In the genomic region with DNA sequence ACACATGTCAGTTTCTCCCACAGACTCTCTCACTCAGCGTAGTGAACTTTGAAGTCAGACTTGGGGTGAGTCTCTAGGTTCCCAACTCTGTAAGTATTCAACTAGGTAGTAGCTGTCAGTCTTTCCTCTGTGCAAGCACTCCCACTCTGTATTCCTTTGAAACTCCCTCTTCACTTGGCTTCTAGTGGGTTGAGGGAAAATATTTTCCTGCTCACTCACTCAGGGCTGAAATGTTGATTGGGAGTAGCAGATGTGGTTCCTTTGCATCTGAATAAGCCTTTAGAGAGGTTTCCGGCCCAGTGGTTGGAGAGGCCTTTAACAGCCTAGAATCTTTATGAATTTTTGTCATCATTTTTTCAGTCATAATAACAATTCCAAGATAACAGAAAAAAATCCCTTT, we compare ENCODE assay signal across 20 cellular contexts.
"Had no signal": no experiment of that assay in that cellular context is flagged by ENCODE, and none has a peak within 500 bp of the region (broad histone marks: within the 10 kb centered on the region; RNA-seq: fewer than 3 reads in every experiment).

No MANE protein-coding gene starts in this region.

- H3K4me1 ChIP-seq: adrenal gland, body of pancreas, colonic mucosa had no signal

- H3K36me3 ChIP-seq: adrenal gland, colonic mucosa, esophagus muscularis mucosa, neural progenitor cell, thoracic aorta had no signal

- H3K9ac ChIP-seq: neural progenitor cell, parathyroid adenoma had no signal

- H3K36me3 Mint-ChIP-seq: naive B cell; stimulated activated effector memory CD8-positive, alpha-beta T cell treated with anti-CD3 and anti-CD28 coated beads, Interleukin-12 subunit alpha, Interleukin-12 subunit beta, amount 100 ng/mL, for 72 hours had no signal

- H3K4me3 Mint-ChIP-seq: activated B cell treated with CpG ODN at 0.5 μM for 24 hours; activated CD8-positive, alpha-beta T cell treated with anti-CD3 and anti-CD28 coated beads for 36 hours; activated T-cell treated with anti-CD3 and anti-CD28 coated beads, Interleukin-2, amount 50 U/mL, for 4 hours; naive B cell; neural progenitor cell; stimulated activated effector memory CD8-positive, alpha-beta T cell treated with anti-CD3 and anti-CD28 coated beads, Interleukin-12 subunit alpha, Interleukin-12 subunit beta, amount 100 ng/mL, for 72 hours; T-helper 1 cell treated with Interleukin-12 subunit alpha and Interleukin-12 subunit beta and Interleukin-4 antibody, amounts not matched to agents 30 μg/mL and 1 μg/mL, for 36 hours had no signal

- H3K9me3 Mint-ChIP-seq: activated B cell treated with CpG ODN at 0.5 μM for 24 hours; activated CD8-positive, alpha-beta T cell treated with anti-CD3 and anti-CD28 coated beads for 36 hours; activated T-cell treated with anti-CD3 and anti-CD28 coated beads, Interleukin-2, amount 50 U/mL, for 4 hours; naive B cell; neural progenitor cell; stimulated activated effector memory CD8-positive, alpha-beta T cell treated with anti-CD3 and anti-CD28 coated beads, Interleukin-12 subunit alpha, Interleukin-12 subunit beta, amount 100 ng/mL, for 72 hours; T-helper 1 cell treated with Interleukin-12 subunit alpha and Interleukin-12 subunit beta and Interleukin-4 antibody, amounts not matched to agents 30 μg/mL and 1 μg/mL, for 36 hours had no signal

- H3K27me3 ChIP-seq: adrenal gland, body of pancreas, colonic mucosa, esophagus muscularis mucosa, neural progenitor cell had no signal

- H3K27ac Mint-ChIP-seq: activated B cell treated with CpG ODN at 0.5 μM for 24 hours; activated CD8-positive, alpha-beta T cell treated with anti-CD3 and anti-CD28 coated beads for 36 hours; naive B cell; neural progenitor cell; stimulated activated effector memory CD8-positive, alpha-beta T cell treated with anti-CD3 and anti-CD28 coated beads, Interleukin-12 subunit alpha, Interleukin-12 subunit beta, amount 100 ng/mL, for 72 hours; T-helper 1 cell treated with Interleukin-12 subunit alpha and Interleukin-12 subunit beta and Interleukin-4 antibody, amounts not matched to agents 30 μg/mL and 1 μg/mL, for 36 hours had no signal

- H3K4me3 ChIP-seq: adrenal gland, body of pancreas, colonic mucosa, esophagus muscularis mucosa, lung, neural progenitor cell, thoracic aorta had no signal

- H3K27me3 Mint-ChIP-seq: activated B cell treated with CpG ODN at 0.5 μM for 24 hours; activated CD8-positive, alpha-beta T cell treated with anti-CD3 and anti-CD28 coated beads for 36 hours; naive B cell had no signal

- ATAC-seq: activated CD8-positive, alpha-beta T cell treated with anti-CD3 and anti-CD28 coated beads for 36 hours; activated T-cell treated with anti-CD3 and anti-CD28 coated beads, Interleukin-2, amount 50 U/mL, for 4 hours; body of pancreas; stimulated activated effector memory CD8-positive, alpha-beta T cell treated with anti-CD3 and anti-CD28 coated beads, Interleukin-12 subunit alpha, Interleukin-12 subunit beta, amount 100 ng/mL, for 72 hours had no signal

- DNase-seq: activated B cell treated with CpG ODN at 0.5 μM for 24 hours; activated CD4-positive, alpha-beta T cell treated with anti-CD3 and anti-CD28 coated beads for 48 hours; activated CD8-positive, alpha-beta T cell treated with anti-CD3 and anti-CD28 coated beads for 36 hours; activated effector memory CD4-positive, alpha-beta T cell treated with Interleukin-2 at 50 U/mL for 16 hours; activated naive CD4-positive, alpha-beta T cell treated with anti-CD3 and anti-CD28 coated beads, Interleukin-2, amount 50 U/mL, for 16 hours; activated T-cell treated with anti-CD3 and anti-CD28 coated beads, Interleukin-2, amount 50 U/mL, for 4 hours; adrenal gland; body of pancreas; central memory CD4-positive, alpha-beta T cell; colonic mucosa; foreskin melanocyte; left cardiac atrium; naive B cell had no signal

- H3K9me3 ChIP-seq: adrenal gland, body of pancreas, colonic mucosa, esophagus muscularis mucosa, thoracic aorta had no signal

- H3K27ac ChIP-seq: adrenal gland, body of pancreas, colonic mucosa, esophagus muscularis mucosa, neural progenitor cell, parathyroid adenoma, thoracic aorta had no signal
